8 cellular contexts compared by ENCODE assay signal in the genomic region with DNA sequence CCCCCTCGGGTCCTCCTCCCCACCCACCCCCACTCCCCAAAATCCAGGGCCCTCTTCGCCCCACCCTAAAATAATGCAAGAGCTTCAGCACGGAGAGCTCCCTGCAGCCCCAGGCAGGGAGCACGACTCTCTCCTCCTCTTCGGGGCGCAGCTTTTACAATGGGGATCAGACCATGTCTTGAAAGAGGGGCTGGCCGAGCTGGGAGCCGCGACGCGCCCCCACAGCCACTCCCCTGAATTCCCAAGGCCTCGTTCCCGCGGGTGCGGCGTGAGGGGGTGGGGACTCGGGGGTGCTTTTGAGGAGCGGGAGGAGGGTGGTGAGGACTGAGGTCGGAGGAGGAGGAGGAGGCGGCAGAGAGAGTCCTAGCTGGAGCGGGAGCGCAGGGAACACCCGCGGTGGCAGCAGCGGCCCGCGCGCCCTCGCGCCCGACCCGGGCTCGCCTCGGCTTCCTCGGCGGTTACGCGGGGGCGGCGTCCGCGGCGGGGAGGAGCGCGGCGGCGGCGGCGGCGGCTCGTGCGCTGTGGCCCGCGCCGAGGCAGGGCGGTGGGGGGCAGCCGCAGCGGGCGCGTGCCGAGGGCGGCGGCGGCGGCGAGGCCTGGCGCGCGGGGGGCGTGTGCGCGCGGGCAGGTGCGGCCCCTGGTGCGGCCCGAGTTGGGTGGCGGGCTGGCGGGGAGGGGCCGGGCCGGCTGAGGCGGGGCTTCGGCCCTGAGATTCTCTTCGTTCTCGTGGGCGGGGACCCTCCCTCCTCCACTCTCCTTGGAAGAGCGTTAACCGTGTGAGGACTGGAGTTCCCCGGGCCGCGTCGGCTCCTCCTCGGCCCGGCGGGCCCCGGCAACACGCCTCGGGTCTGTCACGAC. TPM values are rescaled to one million over a fixed set of nuclear protein-coding genes. Genes with fewer than 3 reads are reported as not detected.
DNase-seq lines count a peak whose midpoint lies in the region; ATAC-seq and TF ChIP-seq lines count a peak whose summit lies in the region.

A gene (minus strand): TSS at position 666 of the 858 bp plus-strand sequence. CDS start 699 bp downstream, outside the sequence.

- peak; percentile 44 for ATAC-seq in GM19043 (IDR thresholded peaks at IDR 0.05; ENCODE audit: low read depth, unreplicated experiment)
- ATAC-seq in HG03439 (IDR thresholded peaks at IDR 0.05; ENCODE audit: unreplicated experiment): peak; percentile 57
- peak; percentile 90 for ATAC-seq in sciatic nerve

- CTCF ChIA-PET in BJ (lab: Yijun Ruan, JAX): interaction anchor here (1.4 kb wide), 1 partner anchor 60 kb away, joined by 3 read pairs; no protein-coding TSS in a partner anchor

- POLR2A ChIA-PET in BJ (lab: Charles Lee): interaction anchor here (0.6 kb wide), 1 partner anchor 13 kb away, joined by 4 read pairs; no protein-coding TSS in a partner anchor

- DNase-seq in BJ (ENCODE audit: low read depth) (no peak), NCI-H774 (lab: John Stamatoyannopoulos, UW) (peak; percentile 79), astrocyte of the spinal cord (ENCODE audit: low read depth, low spot score) (peak; percentile 15), iPS DF 6.9 (ENCODE audit: low read depth, low spot score) (peak; percentile 35), sciatic nerve (ENCODE audit: low spot score) (peak; percentile 71), putamen (ENCODE audit: low spot score) (no peak)

- H3K4me3 ChIP-seq in BJ (ENCODE audit: low read depth, low read length) (peak within 1 kb of the TSS; percentile 44), astrocyte of the spinal cord (ENCODE audit: low read depth, low read length) (peak within 1 kb of the TSS; percentile 58), iPS DF 6.9 (ENCODE audit: low read length) (peak within 1 kb of the TSS; percentile 76; the same call in 1 of the 2 replicates)

- in situ Hi-C loops in astrocyte of the spinal cord (cut with HindIII; ENCODE audit: low sequenced_read_pairs): no loop called here

- no peaks in the 10 kb centered on the region for H3K9me3 ChIP-seq in iPS DF 6.9 (ENCODE audit: control insufficient read depth, insufficient read depth, low read length)

- intact Hi-C loops in sciatic nerve (cut with DNase I): no loop called here

- H3K27me3 ChIP-seq in BJ (ENCODE audit: control insufficient read depth, insufficient read depth, low read length): peaks cover 2% of the 10 kb centered on the region; the same call in 1 of the 2 replicates
- H3K27me3 ChIP-seq in iPS DF 6.9 (ENCODE audit: control insufficient read depth, insufficient read depth, low read length): no peaks in the 10 kb centered on the region

- WGBS in iPS DF 6.9 (ENCODE audit: insufficient coverage, insufficient read length): no CpG with 5 or more reads among the region's 98 CpGs

- TF ChIP-seq CTCF in BJ (IDR thresholded peaks at IDR 0.05; ENCODE audit: insufficient read depth, low read depth, low read length) (no peak), astrocyte of the spinal cord (IDR thresholded peaks at IDR 0.05; ENCODE audit: low read depth, low read length) (no peak)

- no peak within 1 kb of the TSS for H3K27ac ChIP-seq in iPS DF 6.9 (ENCODE audit: low read length)

- H3K36me3 ChIP-seq in BJ (ENCODE audit: control insufficient read depth, insufficient read depth, low read length): no peaks in the 10 kb centered on the region
- no peaks in the 10 kb centered on the region for H3K36me3 ChIP-seq in iPS DF 6.9 (ENCODE audit: control insufficient read depth, insufficient read depth, low read length)

- H3K4me1 ChIP-seq in iPS DF 6.9 (ENCODE audit: control insufficient read depth, insufficient read depth, low read length): 0 out of 2 replicates have a peak, but pooled peaks cover 1% of the 10 kb centered on the region

RNA-seq across cellular contexts. Expression of the gene that starts here (rescaled TPM):
- polyA plus RNA-seq in BJ (2011; rRNA removed): 0.27 TPM in 2 replicates
- polyA minus RNA-seq in BJ (2011; rRNA and poly(A)+ RNA removed): 0.57 and 0.62 TPM in 2 replicates
- total RNA-seq in sciatic nerve: 20.8 TPM

Comparison
In these comparisons a context has a peak if more than half of its experiments do, and no peak if none do; other contexts are left out.
1. DNase-seq: peak in NCI-H774 (single experiment), astrocyte of the spinal cord (single experiment), iPS DF 6.9 (single experiment) and sciatic nerve (single experiment); none in BJ (single experiment) and putamen (single experiment).
2. Peak in every context shown above with its lines, with median percentiles within 50 percentile points of each other: H3K4me3 ChIP-seq and ATAC-seq.